Comparison of ENCODE assay signal across 18 cellular contexts in genomic region chr22:24142831-24143230, GRCh38. TPM values are rescaled to one million over a fixed set of nuclear protein-coding genes. Genes with fewer than 3 reads are reported as not detected.
A peak's percentile ranks its signal among the peaks of the same experiment; 100 is the strongest.
DNase-seq lines count a peak whose midpoint lies in the region; ATAC-seq and TF ChIP-seq lines count a peak whose summit lies in the region.
"Had no signal": no experiment of that assay in that cellular context is flagged by ENCODE, and none has a peak within 500 bp of the region (broad histone marks: within the 10 kb centered on the region; RNA-seq: fewer than 3 reads in every experiment).

No MANE protein-coding gene starts in this region.

- TF ChIP-seq POLR2A in gastroesophageal sphincter (IDR thresholded peaks at IDR 0.05), result no peak

- H3K4me3 Mint-ChIP-seq in activated naive CD4-positive, alpha-beta T cell treated with anti-CD3 and anti-CD28 coated beads, Interleukin-2, amount 50 U/mL, for 24 hours, result no peak overlapping the region
- no peak overlapping the region for H3K4me3 Mint-ChIP-seq in T-helper 17 cell
- H3K4me3 Mint-ChIP-seq in activated CD4-positive, alpha-beta T cell treated with anti-CD3 and anti-CD28 coated beads, Interleukin-2, amount 10 ng/mL, durations not matched to agents 24 days and 14 days, result no peak overlapping the region

- no peaks in the 10 kb centered on the region for H3K27me3 ChIP-seq in gastroesophageal sphincter
- no peaks in the 10 kb centered on the region for H3K27me3 ChIP-seq in thoracic aorta (replicated peaks; ENCODE audit: insufficient read depth)
- H3K27me3 ChIP-seq: brain microvascular endothelial cell, esophagus squamous epithelium, pancreas, SJSA1 had no signal

- no peak for DNase-seq in activated naive CD4-positive, alpha-beta T cell treated with Interleukin-2 at 50 U/mL for 16 hours
- DNase-seq in T-helper 17 cell, result no peak
- no peak for DNase-seq in thoracic aorta (ENCODE audit: low spot score)
- DNase-seq in NCI-H187 treated with DMSO at 0.1 percent for 48 hours (lab: John Stamatoyannopoulos, UW), result no peak
- no peak for DNase-seq in mucosa of gallbladder (ENCODE audit: low spot score)
- DNase-seq in activated CD4-positive, alpha-beta T cell treated with anti-CD3 and anti-CD28 coated beads, Interleukin-2, amount 10 ng/mL, durations not matched to agents 24 days and 14 days, result no peak
- DNase-seq: brain microvascular endothelial cell; DND-41; esophagus squamous epithelium; NCI-H1417 treated with DMSO at 0.1 percent for 48 hours; NCI-H774; pancreas; stimulated activated CD4-positive, alpha-beta T cell treated with anti-CD3 and anti-CD28 coated beads, Interleukin-1b, Interleukin-23, amount 100 ng/mL, for 48 hours; T-helper 9 cell had no signal

- no peaks in the 10 kb centered on the region for H3K27me3 Mint-ChIP-seq in activated naive CD4-positive, alpha-beta T cell treated with anti-CD3 and anti-CD28 coated beads, Interleukin-2, amount 50 U/mL, for 24 hours
- no peaks in the 10 kb centered on the region for H3K27me3 Mint-ChIP-seq in T-helper 17 cell
- no peaks in the 10 kb centered on the region for H3K27me3 Mint-ChIP-seq in activated CD4-positive, alpha-beta T cell treated with anti-CD3 and anti-CD28 coated beads, Interleukin-2, amount 10 ng/mL, durations not matched to agents 24 days and 14 days

- H3K4me1 ChIP-seq in gastroesophageal sphincter, result peaks cover 6 to 99% (median 72%) of the 10 kb centered on the region in 3 donors
- peaks cover 45 to 81% of the 10 kb centered on the region in 2 donors for H3K4me1 ChIP-seq in thoracic aorta (ENCODE audit: control insufficient read depth in 1 of 2, low read depth in 2 of 2)

- no peaks in the 10 kb centered on the region for H3K9me3 Mint-ChIP-seq in activated naive CD4-positive, alpha-beta T cell treated with anti-CD3 and anti-CD28 coated beads, Interleukin-2, amount 50 U/mL, for 24 hours
- H3K9me3 Mint-ChIP-seq in activated CD4-positive, alpha-beta T cell treated with anti-CD3 and anti-CD28 coated beads, Interleukin-2, amount 10 ng/mL, durations not matched to agents 24 days and 14 days, result no peaks in the 10 kb centered on the region

- peak overlapping the region; percentile 52 for H3K27ac Mint-ChIP-seq in activated naive CD4-positive, alpha-beta T cell treated with anti-CD3 and anti-CD28 coated beads, Interleukin-2, amount 50 U/mL, for 24 hours
- peak overlapping the region; percentile 79 for H3K27ac Mint-ChIP-seq in T-helper 17 cell
- no peak overlapping the region for H3K27ac Mint-ChIP-seq in activated CD4-positive, alpha-beta T cell treated with anti-CD3 and anti-CD28 coated beads, Interleukin-2, amount 10 ng/mL, durations not matched to agents 24 days and 14 days

- WGBS in gastroesophageal sphincter (ENCODE audit: low coverage in 1 of 2), 2 donors, result 86 to 100% methylated on average over 1 to 2 of the region's 3 CpGs

- peaks cover 74% of the 10 kb centered on the region for H3K4me1 Mint-ChIP-seq in activated naive CD4-positive, alpha-beta T cell treated with anti-CD3 and anti-CD28 coated beads, Interleukin-2, amount 50 U/mL, for 24 hours
- peaks cover 44% of the 10 kb centered on the region for H3K4me1 Mint-ChIP-seq in T-helper 17 cell
- H3K4me1 Mint-ChIP-seq in activated CD4-positive, alpha-beta T cell treated with anti-CD3 and anti-CD28 coated beads, Interleukin-2, amount 10 ng/mL, durations not matched to agents 24 days and 14 days, result peaks cover 45% of the 10 kb centered on the region

- no peak for TF ChIP-seq EP300 in gastroesophageal sphincter (IDR thresholded peaks at IDR 0.05)

- H3K27ac ChIP-seq in gastroesophageal sphincter (peak overlapping the region in 3 of 4 donors; percentile 76 to 92 (median 87)), thoracic aorta (peak overlapping the region; percentile 81 to 91)
- H3K27ac ChIP-seq: brain microvascular endothelial cell, pancreas, SJSA1 had no signal

- no peak overlapping the region for H3K4me3 ChIP-seq in gastroesophageal sphincter
- H3K4me3 ChIP-seq in thoracic aorta, result no peak overlapping the region
- H3K4me3 ChIP-seq: esophagus squamous epithelium, pancreas, SJSA1 had no signal

- ATAC-seq in T-helper 17 cell (no peak), gastroesophageal sphincter (no peak), thoracic aorta (ENCODE audit: insufficient number of reproducible peaks, low FRiP score, low read depth) (no peak)
- ATAC-seq: left lobe of liver, pancreas had no signal

- TF ChIP-seq CTCF in gastroesophageal sphincter (IDR thresholded peaks at IDR 0.05), result no peak
- no peak for TF ChIP-seq CTCF in thoracic aorta (IDR thresholded peaks at IDR 0.05)

- intact Hi-C loops in activated CD4-positive, alpha-beta T cell treated with anti-CD3 and anti-CD28 coated beads, Interleukin-2, amount 10 ng/mL, durations not matched to agents 24 days and 14 days (cut with micrococcal nuclease), result no loop called here

- H3K36me3 Mint-ChIP-seq in activated naive CD4-positive, alpha-beta T cell treated with anti-CD3 and anti-CD28 coated beads, Interleukin-2, amount 50 U/mL, for 24 hours, result no peaks in the 10 kb centered on the region
- H3K36me3 Mint-ChIP-seq in T-helper 17 cell (ENCODE audit: low read depth), result no peaks in the 10 kb centered on the region
- peaks cover 21% of the 10 kb centered on the region for H3K36me3 Mint-ChIP-seq in activated CD4-positive, alpha-beta T cell treated with anti-CD3 and anti-CD28 coated beads, Interleukin-2, amount 10 ng/mL, durations not matched to agents 24 days and 14 days (ENCODE audit: low read depth)

- H3K9me3 ChIP-seq in T-helper 17 cell (ENCODE audit: control insufficient read depth, low read length, poor library complexity, severe bottlenecking) (no peaks in the 10 kb centered on the region), gastroesophageal sphincter (no peaks in the 10 kb centered on the region), thoracic aorta (no peaks in the 10 kb centered on the region)
- H3K9me3 ChIP-seq: esophagus squamous epithelium, pancreas, SJSA1 had no signal

- H3K36me3 ChIP-seq in gastroesophageal sphincter, result no peaks in the 10 kb centered on the region
- no peaks in the 10 kb centered on the region for H3K36me3 ChIP-seq in thoracic aorta
- H3K36me3 ChIP-seq: brain microvascular endothelial cell, pancreas had no signal

RNA-seq across cellular contexts. Expression of gene SUSD2, which starts 38.5 kb away (rescaled TPM):
- 1 to 10 TPM in 1 of 2 donors, under 1 TPM in 1; 0.80 to 1.1 TPM for total RNA-seq in T-helper 17 cell
- 1 to 10 TPM; 2.4 to 5.0 (median 4.4) TPM for total RNA-seq in gastroesophageal sphincter
- 10 to 100 TPM; 16.8 to 43.2 TPM for total RNA-seq in thoracic aorta
- total RNA-seq in mucosa of gallbladder, result 2.0 TPM
- 0.75 and 0.78 TPM in 2 replicates for total RNA-seq in activated CD4-positive, alpha-beta T cell treated with anti-CD3 and anti-CD28 coated beads, Interleukin-2, amount 10 ng/mL, durations not matched to agents 24 days and 14 days
